In genomic region chr19:39411832-39412099, GRCh38 we compare ENCODE assay signal across 8 cellular contexts. TPM values are rescaled to one million over a fixed set of nuclear protein-coding genes. Genes with fewer than 3 reads are reported as not detected.
DNase-seq lines count a peak whose midpoint lies in the region; ATAC-seq, FAIRE-seq and TF ChIP-seq lines count a peak whose summit lies in the region.

No MANE protein-coding gene starts in this region.

- H2AFZ ChIP-seq in OCI-LY3 (ENCODE audit: low read depth, low read length): no peak overlapping the region

- DNase-seq in D721Med (ENCODE audit: insufficient read length, low spot score) (no peak), activated T-cell treated with anti-CD3 and anti-CD28 coated beads for 4 hours (peak; percentile 92), erythroblast (lab: John Stamatoyannopoulos, UW) (peak; percentile 91 to 96)
- DNase-seq in stimulated activated CD8-positive, alpha-beta memory T cell treated with anti-CD3 and anti-CD28 coated beads, Interleukin-7, amount 100 ng/mL, for 48 hours (ENCODE audit: extremely low read depth in 1 of 2, low read depth in 1 of 2): peak; percentile 67 to 85

- FAIRE-seq in D721Med (lab: Jason Lieb, UNC): no peak

- ATAC-seq in GM21619 (IDR thresholded peaks at IDR 0.05; ENCODE audit: unreplicated experiment): peak; percentile 17

- H3K4me1 Mint-ChIP-seq in IgD-negative memory B cell: peaks cover 23 to 25% (median 23%) of the 10 kb centered on the region in 3 donors

- peaks cover 2% of the 10 kb centered on the region for H3K27me3 Mint-ChIP-seq in IgD-negative memory B cell

- peaks cover 0 to 2% (median 0%) of the 10 kb centered on the region in 3 donors for H3K9me3 Mint-ChIP-seq in IgD-negative memory B cell

- H3K9ac ChIP-seq in OCI-LY3 (ENCODE audit: low read length): peak overlapping the region; percentile 97

- H3K4me2 ChIP-seq in OCI-LY3 (ENCODE audit: low read length): peak overlapping the region; percentile 96

- peaks cover 19% of the 10 kb centered on the region for H3K36me3 Mint-ChIP-seq in IgD-negative memory B cell

- peak overlapping the region; percentile 93 for H3K27ac ChIP-seq in OCI-LY3 (ENCODE audit: low read length)
- H3K27ac ChIP-seq in muscle layer of duodenum (ENCODE audit: low read length): peak overlapping the region; percentile 99

- peaks cover 54% of the 10 kb centered on the region for H3K79me2 ChIP-seq in OCI-LY3 (ENCODE audit: low read length)

- H3K9me3 ChIP-seq in OCI-LY3 (ENCODE audit: insufficient read depth, low read length) (no peaks in the 10 kb centered on the region), muscle layer of duodenum (ENCODE audit: control insufficient read depth in 1 of 2, low read length in 2 of 2) (no peaks in the 10 kb centered on the region)

- TF ChIP-seq CTCF in D721Med (IDR thresholded peaks at IDR 0.05; ENCODE audit: insufficient read depth, missing control alignments): peak; percentile 89
- TF ChIP-seq CTCF in OCI-LY3 (IDR thresholded peaks at IDR 0.05; ENCODE audit: low read depth, low read length): peak; percentile 99

- peaks cover 28% of the 10 kb centered on the region for H3K4me1 ChIP-seq in OCI-LY3 (ENCODE audit: low read length)
- H3K4me1 ChIP-seq in muscle layer of duodenum (ENCODE audit: control insufficient read depth in 1 of 2, insufficient read depth in 2 of 2, low read length in 2 of 2): peaks cover 0 to 41% of the 10 kb centered on the region in 2 donors

- peak overlapping the region; percentile 100 for H3K27ac Mint-ChIP-seq in IgD-negative memory B cell

- TF ChIP-seq POLR2A in erythroblast (IDR thresholded peaks at IDR 0.05; ENCODE audit: low read length): no peak

- no peaks in the 10 kb centered on the region for H3K27me3 ChIP-seq in OCI-LY3 (ENCODE audit: low read depth, low read length)
- H3K27me3 ChIP-seq in muscle layer of duodenum (ENCODE audit: low read depth, low read length): no peaks in the 10 kb centered on the region

- H3K36me3 ChIP-seq in OCI-LY3 (replicated peaks; ENCODE audit: low read depth, low read length): peaks cover 39% of the 10 kb centered on the region
- H3K36me3 ChIP-seq in muscle layer of duodenum (ENCODE audit: control insufficient read depth in 1 of 2, insufficient read depth in 2 of 2, low read length in 2 of 2): peaks cover 17 to 21% of the 10 kb centered on the region in 2 donors

- peak overlapping the region; percentile 94 to 97 (median 96) for H3K4me3 Mint-ChIP-seq in IgD-negative memory B cell

- peaks cover 25% of the 10 kb centered on the region for H4K20me1 ChIP-seq in OCI-LY3 (ENCODE audit: insufficient read depth, low read length)

- H3K4me3 ChIP-seq in OCI-LY3 (ENCODE audit: low read length) (peak overlapping the region; percentile 88), muscle layer of duodenum (ENCODE audit: low read depth in 1 of 2, low read length in 2 of 2) (peak overlapping the region; percentile 57 to 61)

RNA-seq across cellular contexts. Expression of gene PLEKHG2, which starts 0.7 kb away (rescaled TPM):
- polyA plus RNA-seq in IgD-negative memory B cell: 6.5 TPM

RNA-seq across cellular contexts. Expression of gene ZFP36, which starts 5.1 kb away (rescaled TPM):
- 579 TPM for polyA plus RNA-seq in IgD-negative memory B cell

RNA-seq across cellular contexts. Expression of gene MED29, which starts 20.6 kb away (rescaled TPM):
- 68.7 TPM for polyA plus RNA-seq in IgD-negative memory B cell

RNA-seq across cellular contexts. Expression of gene PAF1, which starts 20.9 kb away (rescaled TPM):
- polyA plus RNA-seq in IgD-negative memory B cell: 64.1 TPM

RNA-seq across cellular contexts. Expression of gene RPS16, which starts 24.0 kb away (rescaled TPM):
- polyA plus RNA-seq in IgD-negative memory B cell: 2,255 TPM
